In the genomic region with DNA sequence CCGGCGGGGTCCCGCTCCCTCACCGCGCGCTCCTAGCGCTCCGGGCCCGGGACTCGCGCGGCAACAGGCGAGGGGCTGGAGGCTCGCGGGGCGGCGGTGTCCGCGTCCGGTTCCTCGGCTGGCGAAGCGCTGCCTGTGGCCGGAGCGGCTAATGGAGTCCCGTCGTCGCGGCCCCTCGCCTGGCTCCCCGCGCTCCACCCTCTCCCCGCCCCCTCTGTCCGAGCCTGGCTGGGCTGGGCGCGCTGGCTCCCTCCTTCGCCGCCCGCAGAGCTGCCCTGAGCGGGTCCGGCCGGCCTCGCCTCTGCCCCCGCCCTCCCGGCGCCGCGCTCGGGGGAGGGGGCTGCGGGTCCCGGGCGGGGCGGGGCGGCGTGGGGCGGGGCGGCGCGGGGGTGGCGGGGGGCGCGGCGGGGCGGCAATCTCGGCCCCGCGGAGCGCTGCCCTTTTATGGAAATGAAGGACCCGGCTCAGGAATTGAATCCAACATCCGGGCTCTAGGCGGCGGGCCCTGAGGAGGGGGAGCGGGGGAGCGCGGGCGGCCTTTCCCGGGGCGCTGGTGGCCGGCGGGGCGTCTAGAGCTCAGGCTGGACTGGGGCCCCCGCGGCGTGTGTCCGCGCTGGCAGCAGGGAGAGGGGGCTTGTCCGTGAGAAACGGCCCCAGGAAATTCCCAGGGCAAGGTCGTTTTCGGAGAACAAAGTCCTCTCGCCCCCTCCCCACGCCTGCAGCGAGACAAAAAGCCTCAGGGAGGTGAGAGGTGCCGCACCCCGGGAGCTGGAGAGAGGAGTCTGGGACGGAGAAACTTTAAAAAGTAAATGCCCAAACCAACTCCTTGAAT, we compare ENCODE assay signal across 7 cellular contexts. TPM values are rescaled to one million over a fixed set of nuclear protein-coding genes. Genes with fewer than 3 reads are reported as not detected.
DNase-seq lines count a peak whose midpoint lies in the region; ATAC-seq and TF ChIP-seq lines count a peak whose summit lies in the region.

A gene with protein sequence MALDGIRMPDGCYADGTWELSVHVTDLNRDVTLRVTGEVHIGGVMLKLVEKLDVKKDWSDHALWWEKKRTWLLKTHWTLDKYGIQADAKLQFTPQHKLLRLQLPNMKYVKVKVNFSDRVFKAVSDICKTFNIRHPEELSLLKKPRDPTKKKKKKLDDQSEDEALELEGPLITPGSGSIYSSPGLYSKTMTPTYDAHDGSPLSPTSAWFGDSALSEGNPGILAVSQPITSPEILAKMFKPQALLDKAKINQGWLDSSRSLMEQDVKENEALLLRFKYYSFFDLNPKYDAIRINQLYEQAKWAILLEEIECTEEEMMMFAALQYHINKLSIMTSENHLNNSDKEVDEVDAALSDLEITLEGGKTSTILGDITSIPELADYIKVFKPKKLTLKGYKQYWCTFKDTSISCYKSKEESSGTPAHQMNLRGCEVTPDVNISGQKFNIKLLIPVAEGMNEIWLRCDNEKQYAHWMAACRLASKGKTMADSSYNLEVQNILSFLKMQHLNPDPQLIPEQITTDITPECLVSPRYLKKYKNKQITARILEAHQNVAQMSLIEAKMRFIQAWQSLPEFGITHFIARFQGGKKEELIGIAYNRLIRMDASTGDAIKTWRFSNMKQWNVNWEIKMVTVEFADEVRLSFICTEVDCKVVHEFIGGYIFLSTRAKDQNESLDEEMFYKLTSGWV (minus strand): TSS at position 153 of the 832 bp plus-strand sequence. CDS start 482 bp downstream, outside the sequence.

- H3K4me1 Mint-ChIP-seq in activated naive CD4-positive, alpha-beta T cell treated with anti-CD3 and anti-CD28 coated beads, Interleukin-2, amount 50 U/mL, for 24 hours, result peaks cover 20% of the 10 kb centered on the region
- H3K4me1 Mint-ChIP-seq in natural killer cell, result peaks cover 20 to 25% of the 10 kb centered on the region in 2 donors

- no peak within 1 kb of the TSS for H3K27ac Mint-ChIP-seq in activated naive CD4-positive, alpha-beta T cell treated with anti-CD3 and anti-CD28 coated beads, Interleukin-2, amount 50 U/mL, for 24 hours
- peak within 1 kb of the TSS in 1 of 2 donors; percentile 50 for H3K27ac Mint-ChIP-seq in natural killer cell

- TF ChIP-seq CTCF in natural killer cell (IDR thresholded peaks at IDR 0.05), result no peak

- H3K4me3 Mint-ChIP-seq in activated naive CD4-positive, alpha-beta T cell treated with anti-CD3 and anti-CD28 coated beads, Interleukin-2, amount 50 U/mL, for 24 hours, result peak within 1 kb of the TSS; percentile 88
- H3K4me3 Mint-ChIP-seq in natural killer cell, result peak within 1 kb of the TSS; percentile 90

- DNase-seq in NCI-H526 (lab: John Stamatoyannopoulos, UW) (peak; percentile 40 to 91), foreskin melanocyte (peak; percentile 69), natural killer cell (peak; percentile 23), Kasumi-1 (lab: John Stamatoyannopoulos, UW) (no peak)

- ATAC-seq in HG02885 (IDR thresholded peaks at IDR 0.05; ENCODE audit: poor library complexity, unreplicated experiment) (peak; percentile 68), natural killer cell (peak; percentile 51 to 64 (median 61))

- peaks cover 42% of the 10 kb centered on the region for H3K27me3 Mint-ChIP-seq in activated naive CD4-positive, alpha-beta T cell treated with anti-CD3 and anti-CD28 coated beads, Interleukin-2, amount 50 U/mL, for 24 hours
- H3K27me3 Mint-ChIP-seq in natural killer cell (ENCODE audit: low read depth in 2 of 2), result peaks cover 42 to 44% of the 10 kb centered on the region in 2 donors

- intact Hi-C loops in natural killer cell (cut with micrococcal nuclease), result loop anchor here (5.0 kb wide), 1 partner anchor 34 kb away; no protein-coding TSS in a partner anchor

- H3K36me3 Mint-ChIP-seq in activated naive CD4-positive, alpha-beta T cell treated with anti-CD3 and anti-CD28 coated beads, Interleukin-2, amount 50 U/mL, for 24 hours, result no peaks in the 10 kb centered on the region
- no peaks in the 10 kb centered on the region for H3K36me3 Mint-ChIP-seq in natural killer cell

- peak within 1 kb of the TSS; percentile 61 for H3K4me3 ChIP-seq in GM08714 (ENCODE audit: low read length)

- H3K9me3 Mint-ChIP-seq in activated naive CD4-positive, alpha-beta T cell treated with anti-CD3 and anti-CD28 coated beads, Interleukin-2, amount 50 U/mL, for 24 hours, result no peaks in the 10 kb centered on the region
- H3K9me3 Mint-ChIP-seq in natural killer cell, result no peaks in the 10 kb centered on the region

RNA-seq across cellular contexts. Expression of the gene that starts here (rescaled TPM):
- 1 to 10 TPM in 1 of 3 donors, under 1 TPM in 2; 0.58 to 1.7 (median 0.92) TPM for total RNA-seq in natural killer cell

Comparison
In these comparisons a context has a peak if more than half of its experiments do, and no peak if none do; other contexts are left out.
1. DNase-seq: peak in NCI-H526 (2 of 2), foreskin melanocyte (single experiment) and natural killer cell (single experiment); none in Kasumi-1 (0 of 2).